Comparison of ENCODE assay signal across 7 cellular contexts in the genomic region with DNA sequence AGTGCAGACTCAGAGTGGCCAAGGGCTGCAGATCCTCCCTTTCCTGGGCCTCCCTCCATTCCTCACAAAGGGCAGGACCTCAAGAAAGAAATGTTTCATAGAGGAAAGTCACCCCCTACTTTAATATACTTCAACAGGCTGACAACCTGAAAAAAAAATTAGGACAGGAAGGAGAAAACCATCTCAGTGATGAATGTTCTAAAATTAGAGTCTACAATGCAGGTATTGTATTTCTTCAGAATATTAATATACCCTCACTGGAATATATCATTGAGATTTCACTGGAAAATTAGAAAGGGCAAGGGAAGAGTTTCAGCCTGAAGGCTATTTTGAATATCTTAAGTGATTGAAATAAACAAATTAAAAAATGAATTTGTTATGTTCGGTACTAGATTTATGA.
"Had no signal": no experiment of that assay in that cellular context is flagged by ENCODE, and none has a peak within 500 bp of the region (broad histone marks: within the 10 kb centered on the region; RNA-seq: fewer than 3 reads in every experiment).

No MANE protein-coding gene starts in this region.

- H3K4me3 ChIP-seq: GM23338, HAP-1, K562 had no signal

- H3K9me3 ChIP-seq: HAP-1 had no signal

- H3K27ac Mint-ChIP-seq: GM23338, HFFc6 had no signal

- H3K4me3 Mint-ChIP-seq: GM23338, HFFc6 had no signal

- H3K4me1 ChIP-seq: HAP-1 had no signal

- H3K36me3 ChIP-seq: HAP-1 had no signal

- H3K4me1 Mint-ChIP-seq: GM23338 had no signal

- ATAC-seq: GM23338, HCT116, K562 had no signal

- DNase-seq: HFFc6, IMR-90, KG1 had no signal
